In the genomic region with DNA sequence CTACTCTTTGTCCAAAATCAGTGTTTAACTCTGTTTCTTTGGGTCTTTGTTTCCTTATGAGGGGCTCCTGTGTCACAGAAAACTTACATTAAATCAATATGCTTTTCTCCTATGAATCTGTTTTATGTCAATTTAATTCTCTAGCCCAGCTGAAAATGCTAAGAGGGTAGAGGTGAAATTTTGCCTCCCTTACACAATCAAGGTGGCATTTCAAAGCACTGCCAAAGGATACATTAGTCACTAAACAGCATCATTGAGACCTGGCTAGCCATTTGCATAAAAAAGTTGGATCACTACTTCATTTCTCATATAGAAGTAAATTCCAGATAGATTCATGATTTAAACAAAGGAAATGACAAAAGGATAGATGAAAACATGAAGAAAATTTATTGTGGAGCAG, we compare ENCODE assay signal across 21 cellular contexts. TPM values are rescaled to one million over a fixed set of nuclear protein-coding genes. Genes with fewer than 3 reads are reported as not detected.
DNase-seq lines count a peak whose midpoint lies in the region; ATAC-seq and TF ChIP-seq lines count a peak whose summit lies in the region.
"Had no signal": no experiment of that assay in that cellular context is flagged by ENCODE, and none has a peak within 500 bp of the region (broad histone marks: within the 10 kb centered on the region; RNA-seq: fewer than 3 reads in every experiment).

No MANE protein-coding gene starts in this region.

- TF ChIP-seq POLR2A in breast epithelium (IDR thresholded peaks at IDR 0.05) = no peak

- no peak overlapping the region for H3K9ac ChIP-seq in Loucy (ENCODE audit: low read depth, low read length, poor library complexity, severe bottlenecking)

- H3K36me3 ChIP-seq in breast epithelium = no peaks in the 10 kb centered on the region
- no peaks in the 10 kb centered on the region for H3K36me3 ChIP-seq in Loucy (ENCODE audit: insufficient read depth, low read length)
- H3K36me3 ChIP-seq: Peyer's patch, SJCRH30 had no signal

- TF ChIP-seq CTCF in MCF 10A (IDR thresholded peaks at IDR 0.05; ENCODE audit: unreplicated experiment) (no peak), breast epithelium (IDR thresholded peaks at IDR 0.05) (no peak), Loucy (conservative IDR thresholded peaks at IDR 0.05; ENCODE audit: low read length) (no peak)

- CTCF ChIA-PET in MCF 10A (lab: Yijun Ruan, JAX) = no interaction called here

- H3K9me3 ChIP-seq in breast epithelium (no peaks in the 10 kb centered on the region), Loucy (ENCODE audit: insufficient read depth, low read depth, low read length) (no peaks in the 10 kb centered on the region), T-helper 17 cell (ENCODE audit: control insufficient read depth, low read length, poor library complexity, severe bottlenecking) (no peaks in the 10 kb centered on the region)
- H3K9me3 ChIP-seq: Peyer's patch, SJCRH30 had no signal

- BruUV-seq in MCF 10A (replicated peaks; lab: Mats Ljungman, UMichigan) = no TSS peak

- H3K4me1 Mint-ChIP-seq in MCF 10A (ENCODE audit: insufficient read depth, unreplicated experiment) = peaks cover 18% of the 10 kb centered on the region
- H3K4me1 Mint-ChIP-seq in T-helper 17 cell = peaks cover 3% of the 10 kb centered on the region
- H3K4me1 Mint-ChIP-seq in stimulated activated naive B cell treated with anti-CD40 and anti-IgM and Interleukin-4, amounts not matched to agents 10 μg/mL and 1 μg/mL and 100 μg/mL, for 72 hours = peaks cover 60 to 99% of the 10 kb centered on the region in 2 donors
- H3K4me1 Mint-ChIP-seq: CD14-positive monocyte had no signal

- no peaks in the 10 kb centered on the region for H3K79me2 ChIP-seq in Loucy (ENCODE audit: insufficient read depth, low read length)

- H3K4me1 ChIP-seq in breast epithelium (no peaks in the 10 kb centered on the region), Loucy (ENCODE audit: insufficient read depth, low read length, poor library complexity, severe bottlenecking) (peaks cover 6% of the 10 kb centered on the region)
- H3K4me1 ChIP-seq: Peyer's patch, SJCRH30 had no signal

- H4K20me1 ChIP-seq in Loucy (ENCODE audit: insufficient read depth, low read length, poor library complexity, severe bottlenecking) = no peaks in the 10 kb centered on the region

- H3K4me3 Mint-ChIP-seq in MCF 10A (ENCODE audit: unreplicated experiment) (no peak overlapping the region), T-helper 17 cell (no peak overlapping the region)
- peak overlapping the region; percentile 60 to 66 for H3K4me3 Mint-ChIP-seq in stimulated activated naive B cell treated with anti-CD40 and anti-IgM and Interleukin-4, amounts not matched to agents 10 μg/mL and 1 μg/mL and 100 μg/mL, for 72 hours
- H3K4me3 Mint-ChIP-seq: CD14-positive monocyte had no signal

- H3K27ac ChIP-seq in breast epithelium = no peak overlapping the region
- H3K27ac ChIP-seq: SJCRH30 had no signal

- H3K27me3 ChIP-seq in breast epithelium = peaks cover 0 to 9% of the 10 kb centered on the region in 2 donors
- no peaks in the 10 kb centered on the region for H3K27me3 ChIP-seq in Loucy (ENCODE audit: insufficient read depth, low read length, poor library complexity, severe bottlenecking)

- POLR2A ChIA-PET in MCF 10A (lab: Yijun Ruan, JAX) = no interaction called here

- no peaks in the 10 kb centered on the region for H3K36me3 Mint-ChIP-seq in MCF 10A (ENCODE audit: insufficient read depth, unreplicated experiment)
- peaks cover 4% of the 10 kb centered on the region for H3K36me3 Mint-ChIP-seq in T-helper 17 cell (ENCODE audit: low read depth)
- peaks cover 2 to 3% of the 10 kb centered on the region in 2 donors for H3K36me3 Mint-ChIP-seq in stimulated activated naive B cell treated with anti-CD40 and anti-IgM and Interleukin-4, amounts not matched to agents 10 μg/mL and 1 μg/mL and 100 μg/mL, for 72 hours
- H3K36me3 Mint-ChIP-seq: CD14-positive monocyte had no signal

- H3K27me3 Mint-ChIP-seq in MCF 10A (ENCODE audit: insufficient read depth, unreplicated experiment) = peaks cover 44% of the 10 kb centered on the region
- H3K27me3 Mint-ChIP-seq in T-helper 17 cell = peaks cover 78% of the 10 kb centered on the region
- H3K27me3 Mint-ChIP-seq in stimulated activated naive B cell treated with anti-CD40 and anti-IgM and Interleukin-4, amounts not matched to agents 10 μg/mL and 1 μg/mL and 100 μg/mL, for 72 hours = no peaks in the 10 kb centered on the region

- H3K9me3 Mint-ChIP-seq in MCF 10A (ENCODE audit: unreplicated experiment) = no peaks in the 10 kb centered on the region
- H3K9me3 Mint-ChIP-seq in stimulated activated naive B cell treated with anti-CD40 and anti-IgM and Interleukin-4, amounts not matched to agents 10 μg/mL and 1 μg/mL and 100 μg/mL, for 72 hours = no peaks in the 10 kb centered on the region
- H3K9me3 Mint-ChIP-seq: IgD-negative memory B cell had no signal

- no peaks in the 10 kb centered on the region for H3F3A ChIP-seq in Loucy (ENCODE audit: low read depth)

- H2AFZ ChIP-seq in Loucy (ENCODE audit: low read length) = peak overlapping the region; percentile 10; the same call in 1 of the 2 replicates

- no peaks in the 10 kb centered on the region for H3K9me2 ChIP-seq in Loucy (replicated peaks; ENCODE audit: low read depth, low read length)

- no peak for ATAC-seq in T-helper 17 cell
- ATAC-seq in stimulated activated naive B cell treated with anti-CD40 and anti-IgM and Interleukin-4, amounts not matched to agents 10 μg/mL and 1 μg/mL and 100 μg/mL, for 72 hours (replicated peaks) = no peak

- DNase-seq in MCF 10A (ENCODE audit: unreplicated experiment) (peak; percentile 19), breast epithelium (ENCODE audit: low spot score in 2 of 2) (no peak), T-helper 17 cell (no peak), NCI-H2227 (lab: John Stamatoyannopoulos, UW; ENCODE audit: unreplicated experiment) (no peak), glomerular visceral epithelial cell (ENCODE audit: extremely low spot score) (no peak), HUDEP-2 (lab: John Stamatoyannopoulos, UW; ENCODE audit: unreplicated experiment in 76 of 76) (no peak)
- DNase-seq in stimulated activated naive B cell treated with anti-CD40 and anti-IgM and Interleukin-4, amounts not matched to agents 10 μg/mL and 1 μg/mL and 100 μg/mL, for 72 hours = no peak
- DNase-seq: 8988T, MM.1S, NCI-H1092, NCI-H1436, NCI-H187 treated with DMSO at 0.1 percent for 48 hours, NCI-H226, NCI-H510A treated with DMSO at 0.1 percent for 48 hours, NCI-H748 treated with DMSO at 0.1 percent for 48 hours, SJCRH30 had no signal

- H3K27ac Mint-ChIP-seq in MCF 10A (ENCODE audit: low read depth, unreplicated experiment) = no peak overlapping the region
- H3K27ac Mint-ChIP-seq in T-helper 17 cell = peak overlapping the region; percentile 83
- H3K27ac Mint-ChIP-seq in stimulated activated naive B cell treated with anti-CD40 and anti-IgM and Interleukin-4, amounts not matched to agents 10 μg/mL and 1 μg/mL and 100 μg/mL, for 72 hours = peak overlapping the region; percentile 94
- H3K27ac Mint-ChIP-seq: CD14-positive monocyte, IgD-negative memory B cell had no signal

- intact Hi-C loops in MCF 10A (cut with micrococcal nuclease) = no loop called here
- intact Hi-C loops in breast epithelium (cut with DNase I; ENCODE audit: low total_unique reads) = no loop called here

- H3K4me2 ChIP-seq in Loucy (ENCODE audit: low read depth, low read length, poor library complexity, severe bottlenecking) = no peak overlapping the region

- H3K4me3 ChIP-seq in breast epithelium = no peak overlapping the region
- no peak overlapping the region for H3K4me3 ChIP-seq in Loucy (ENCODE audit: low read length, poor library complexity, severe bottlenecking)
- H3K4me3 ChIP-seq: Peyer's patch, SJCRH30 had no signal

RNA-seq across cellular contexts. Expression of a gene that starts 12.1 kb away (rescaled TPM):
- total RNA-seq in MCF 10A (2022) = not detected in 2 replicates
- not detected for total RNA-seq in breast epithelium
- total RNA-seq in T-helper 17 cell = not detected
- total RNA-seq: Peyer's patch; SJCRH30; T-helper 1 cell treated with Interleukin-12 subunit alpha and Interleukin-12 subunit beta and Interleukin-4 antibody, amounts not matched to agents 30 ng/mL and 1 ng/mL, for 36 hours had no signal

RNA-seq across cellular contexts. Expression of a gene that starts 15.6 kb away (rescaled TPM):
- total RNA-seq in MCF 10A (2022) (not detected in 2 replicates), breast epithelium (not detected), T-helper 17 cell (1 to 10 TPM in 1 of 2 donors, not detected in 1; 5.4 TPM)
- total RNA-seq: SJCRH30; T-helper 1 cell treated with Interleukin-12 subunit alpha and Interleukin-12 subunit beta and Interleukin-4 antibody, amounts not matched to agents 30 ng/mL and 1 ng/mL, for 36 hours had no signal

Comparison
In these comparisons a context has a peak if more than half of its experiments do, and no peak if none do; other contexts are left out.
1. H3K4me3 Mint-ChIP-seq: peak in stimulated activated naive B cell treated with anti-CD40 and anti-IgM and Interleukin-4, amounts not matched to agents 10 μg/mL and 1 μg/mL and 100 μg/mL, for 72 hours (2 of 2); none in MCF 10A (single experiment) and T-helper 17 cell (single experiment).